Comparison of ENCODE assay signal across 1 cellular context in genomic region chr6:32604434-32604877, GRCh38.
TF ChIP-seq lines count a peak whose summit lies in the region.

No MANE protein-coding gene starts in this region.

TF ChIP-seq in liver, 16 proteins besides CTCF, POLR2A, EP300 and RAD21 (continued from another document):
- TF ChIP-seq, protein P1, sequence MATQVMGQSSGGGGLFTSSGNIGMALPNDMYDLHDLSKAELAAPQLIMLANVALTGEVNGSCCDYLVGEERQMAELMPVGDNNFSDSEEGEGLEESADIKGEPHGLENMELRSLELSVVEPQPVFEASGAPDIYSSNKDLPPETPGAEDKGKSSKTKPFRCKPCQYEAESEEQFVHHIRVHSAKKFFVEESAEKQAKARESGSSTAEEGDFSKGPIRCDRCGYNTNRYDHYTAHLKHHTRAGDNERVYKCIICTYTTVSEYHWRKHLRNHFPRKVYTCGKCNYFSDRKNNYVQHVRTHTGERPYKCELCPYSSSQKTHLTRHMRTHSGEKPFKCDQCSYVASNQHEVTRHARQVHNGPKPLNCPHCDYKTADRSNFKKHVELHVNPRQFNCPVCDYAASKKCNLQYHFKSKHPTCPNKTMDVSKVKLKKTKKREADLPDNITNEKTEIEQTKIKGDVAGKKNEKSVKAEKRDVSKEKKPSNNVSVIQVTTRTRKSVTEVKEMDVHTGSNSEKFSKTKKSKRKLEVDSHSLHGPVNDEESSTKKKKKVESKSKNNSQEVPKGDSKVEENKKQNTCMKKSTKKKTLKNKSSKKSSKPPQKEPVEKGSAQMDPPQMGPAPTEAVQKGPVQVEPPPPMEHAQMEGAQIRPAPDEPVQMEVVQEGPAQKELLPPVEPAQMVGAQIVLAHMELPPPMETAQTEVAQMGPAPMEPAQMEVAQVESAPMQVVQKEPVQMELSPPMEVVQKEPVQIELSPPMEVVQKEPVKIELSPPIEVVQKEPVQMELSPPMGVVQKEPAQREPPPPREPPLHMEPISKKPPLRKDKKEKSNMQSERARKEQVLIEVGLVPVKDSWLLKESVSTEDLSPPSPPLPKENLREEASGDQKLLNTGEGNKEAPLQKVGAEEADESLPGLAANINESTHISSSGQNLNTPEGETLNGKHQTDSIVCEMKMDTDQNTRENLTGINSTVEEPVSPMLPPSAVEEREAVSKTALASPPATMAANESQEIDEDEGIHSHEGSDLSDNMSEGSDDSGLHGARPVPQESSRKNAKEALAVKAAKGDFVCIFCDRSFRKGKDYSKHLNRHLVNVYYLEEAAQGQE (IDR thresholded peaks at IDR 0.05), result no peak
- TF ChIP-seq MAX (IDR thresholded peaks at IDR 0.05) (no peak), ZBTB33 (IDR thresholded peaks at IDR 0.05) (no peak)
